ENCODE assay signal across 8 cellular contexts in genomic region chr7:128408709-128409434, GRCh38. TPM values are rescaled to one million over a fixed set of nuclear protein-coding genes. Genes with fewer than 3 reads are reported as not detected.
A peak's percentile ranks its signal among the peaks of the same experiment; 100 is the strongest.
DNase-seq lines count a peak whose midpoint lies in the region; ATAC-seq lines count a peak whose summit lies in the region.

No MANE protein-coding gene starts in this region.

- peaks cover 3% of the 10 kb centered on the region for H3K36me3 Mint-ChIP-seq in central memory CD8-positive, alpha-beta T cell (ENCODE audit: insufficient read depth)
- H3K36me3 Mint-ChIP-seq in naive B cell: no peaks in the 10 kb centered on the region

- H3K9me3 Mint-ChIP-seq in central memory CD8-positive, alpha-beta T cell: no peaks in the 10 kb centered on the region
- no peaks in the 10 kb centered on the region for H3K9me3 Mint-ChIP-seq in naive B cell

- peak overlapping the region; percentile 54 for H3K4me3 ChIP-seq in MG63

- no peaks in the 10 kb centered on the region for H3K9me3 ChIP-seq in MG63

- H3K27me3 Mint-ChIP-seq in central memory CD8-positive, alpha-beta T cell: no peaks in the 10 kb centered on the region
- H3K27me3 Mint-ChIP-seq in naive B cell: no peaks in the 10 kb centered on the region

- no peak for ATAC-seq in central memory CD8-positive, alpha-beta T cell (replicated peaks; ENCODE audit: extremely low read depth, poor library complexity, severe bottlenecking)
- ATAC-seq in naive B cell (ENCODE audit: low read depth in 2 of 2) (no peak), HG02678 (IDR thresholded peaks at IDR 0.05; ENCODE audit: unreplicated experiment) (no peak), HG03280 (IDR thresholded peaks at IDR 0.05; ENCODE audit: unreplicated experiment) (no peak), GM19035 (IDR thresholded peaks at IDR 0.05; ENCODE audit: unreplicated experiment) (no peak), GM19455 (IDR thresholded peaks at IDR 0.05; ENCODE audit: unreplicated experiment) (no peak)

- peak overlapping the region; percentile 47 for H3K27ac Mint-ChIP-seq in central memory CD8-positive, alpha-beta T cell (ENCODE audit: low read depth)
- peak overlapping the region in 5 of 6 donors; percentile 36 to 90 (median 84) for H3K27ac Mint-ChIP-seq in naive B cell

- H3K36me3 ChIP-seq in MG63: no peaks in the 10 kb centered on the region

- peak overlapping the region; percentile 90 for H3K4me3 Mint-ChIP-seq in central memory CD8-positive, alpha-beta T cell
- H3K4me3 Mint-ChIP-seq in naive B cell: peak overlapping the region; percentile 87 to 94 (median 92)

- DNase-seq in D341Med (ENCODE audit: low spot score) (peak; percentile 84), MG63 (no peak), naive B cell (no peak)
- no peak for DNase-seq in central memory CD8-positive, alpha-beta T cell (ENCODE audit: low spot score in 2 of 2)

- no peaks in the 10 kb centered on the region; the same call in 1 of the 2 replicates for H3K27me3 ChIP-seq in MG63

- H3K4me1 Mint-ChIP-seq in central memory CD8-positive, alpha-beta T cell: peaks cover 37% of the 10 kb centered on the region
- peaks cover 38 to 45% (median 45%) of the 10 kb centered on the region in 3 donors for H3K4me1 Mint-ChIP-seq in naive B cell

RNA-seq across cellular contexts. Expression of gene IMPDH1, which starts 0.9 kb away (rescaled TPM):
- 42.1 and 67.6 TPM in 2 replicates for total RNA-seq in MG63 (2014; rRNA removed; shearing (Covaris generic); ENCODE audit: low replicate concordance)
- 10 to 100 TPM; 24.6 to 39.6 (median 26.8) TPM for polyA plus RNA-seq in naive B cell (ENCODE audit: low read depth in 6 of 6)

RNA-seq across cellular contexts. Expression of gene HILPDA, which starts 46.8 kb away (rescaled TPM):
- 7.6 and 10.0 TPM in 2 replicates for total RNA-seq in MG63 (2014; rRNA removed; shearing (Covaris generic); ENCODE audit: low replicate concordance)
- polyA plus RNA-seq in naive B cell (ENCODE audit: low read depth in 6 of 6): 10 to 100 TPM; 11.2 to 20.3 (median 13.1) TPM

RNA-seq across cellular contexts. Expression of gene PRRT4, which starts 47.4 kb away (rescaled TPM):
- not detected in 2 replicates for total RNA-seq in MG63 (2014; rRNA removed; shearing (Covaris generic); ENCODE audit: low replicate concordance)
- polyA plus RNA-seq in naive B cell (ENCODE audit: low read depth in 6 of 6): not detected
